11 cellular contexts compared by ENCODE assay signal in the genomic region with DNA sequence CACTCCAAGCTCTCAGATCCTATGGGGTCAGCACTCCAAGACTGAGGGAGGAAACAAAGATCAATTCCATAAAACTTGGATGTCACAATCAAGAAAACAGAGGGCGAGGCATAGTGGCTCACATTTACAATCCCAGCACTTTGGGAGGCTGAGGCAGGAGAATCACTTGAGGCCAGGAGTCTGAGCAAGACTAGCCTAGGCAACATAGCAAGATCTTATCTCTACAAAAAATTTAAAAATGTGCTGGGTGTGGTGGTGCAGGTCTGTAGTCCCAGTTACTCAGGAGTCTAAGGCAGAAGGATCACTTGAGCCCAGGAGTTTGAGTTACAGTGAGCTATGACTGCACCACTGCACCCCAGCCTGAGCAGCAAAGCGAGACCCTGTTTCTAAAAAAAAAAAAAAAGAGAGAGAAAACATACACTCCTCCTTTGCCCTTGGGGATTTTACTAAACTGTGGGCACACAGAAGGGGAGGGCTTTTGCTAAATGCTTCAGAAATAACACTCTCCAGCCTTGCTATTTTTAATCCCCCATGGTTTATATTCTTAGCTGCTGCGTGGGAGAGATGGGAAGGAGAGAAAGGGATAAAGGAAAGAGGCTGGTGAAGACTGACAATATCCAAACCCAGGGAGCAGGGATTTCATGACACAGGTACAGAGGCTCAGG. TPM values are rescaled to one million over a fixed set of nuclear protein-coding genes. Genes with fewer than 3 reads are reported as not detected.
DNase-seq lines count a peak whose midpoint lies in the region; ATAC-seq, FAIRE-seq and TF ChIP-seq lines count a peak whose summit lies in the region.
"Had no signal": no experiment of that assay in that cellular context is flagged by ENCODE, and none has a peak within 500 bp of the region (broad histone marks: within the 10 kb centered on the region; RNA-seq: fewer than 3 reads in every experiment).

No MANE protein-coding gene starts in this region.

- TF ChIP-seq POLR2A in suprapubic skin (IDR thresholded peaks at IDR 0.05), result no peak

- TF ChIP-seq EP300 in suprapubic skin (IDR thresholded peaks at IDR 0.05), result no peak

- WGBS in suprapubic skin, result 87% methylated on average over 3 of the region's 3 CpGs
- 83 to 96% (median 85%) methylated on average over 3 of the region's 3 CpGs for WGBS in small intestine, 3 donors

- H3K4me3 ChIP-seq in suprapubic skin, result no peak overlapping the region
- no peak overlapping the region for H3K4me3 ChIP-seq in small intestine (ENCODE audit: low read depth in 1 of 2, low read length in 2 of 2)
- H3K4me3 ChIP-seq: right lobe of liver had no signal

- H3K9me3 Mint-ChIP-seq in T-helper 2 cell treated with Interferon-gamma antibody and Interleukin-4, amounts not matched to agents 5 μg/mL and 100 μg/mL, for 36 hours, result no peaks in the 10 kb centered on the region
- H3K9me3 Mint-ChIP-seq in activated naive CD8-positive, alpha-beta T cell treated with anti-CD3 and anti-CD28 coated beads, Interleukin-2, amount 10 ng/mL, durations not matched to agents 7 days and 5 days, result no peaks in the 10 kb centered on the region

- no peak overlapping the region for H3K4me3 Mint-ChIP-seq in T-helper 2 cell treated with Interferon-gamma antibody and Interleukin-4, amounts not matched to agents 5 μg/mL and 100 μg/mL, for 36 hours
- no peak overlapping the region for H3K4me3 Mint-ChIP-seq in activated naive CD8-positive, alpha-beta T cell treated with anti-CD3 and anti-CD28 coated beads, Interleukin-2, amount 10 ng/mL, durations not matched to agents 7 days and 5 days

- H3K27me3 ChIP-seq in suprapubic skin, result no peaks in the 10 kb centered on the region
- H3K27me3 ChIP-seq in small intestine (ENCODE audit: control insufficient read depth in 2 of 2, insufficient read depth in 2 of 2, low read length in 2 of 2), result no peaks in the 10 kb centered on the region
- H3K27me3 ChIP-seq: right lobe of liver had no signal

- H3K27me3 Mint-ChIP-seq in T-helper 2 cell treated with Interferon-gamma antibody and Interleukin-4, amounts not matched to agents 5 μg/mL and 100 μg/mL, for 36 hours (ENCODE audit: low read depth), result no peaks in the 10 kb centered on the region
- H3K27me3 Mint-ChIP-seq in activated naive CD8-positive, alpha-beta T cell treated with anti-CD3 and anti-CD28 coated beads, Interleukin-2, amount 10 ng/mL, durations not matched to agents 7 days and 5 days, result no peaks in the 10 kb centered on the region

- POLR2A ChIA-PET in activated naive CD8-positive, alpha-beta T cell treated with anti-CD3 and anti-CD28 coated beads, Interleukin-2, amount 10 ng/mL, durations not matched to agents 7 days and 5 days (lab: Charles Lee), result interaction anchor here (0.7 to 4.8 kb wide), 4 partner anchors 9 to 27 kb away, joined by 4 to 22 read pairs (median 4); partner anchors contain the start of gene ARHGEF2

- peaks cover 22% of the 10 kb centered on the region for H3K4me1 Mint-ChIP-seq in T-helper 2 cell treated with Interferon-gamma antibody and Interleukin-4, amounts not matched to agents 5 μg/mL and 100 μg/mL, for 36 hours (ENCODE audit: low read depth)
- H3K4me1 Mint-ChIP-seq in activated naive CD8-positive, alpha-beta T cell treated with anti-CD3 and anti-CD28 coated beads, Interleukin-2, amount 10 ng/mL, durations not matched to agents 7 days and 5 days, result peaks cover 11% of the 10 kb centered on the region

- no peak for FAIRE-seq in small intestine (lab: Jason Lieb, UNC)
- FAIRE-seq: A204.1 had no signal

- no peak for TF ChIP-seq CTCF in suprapubic skin (IDR thresholded peaks at IDR 0.05)

- ATAC-seq in activated naive CD8-positive, alpha-beta T cell treated with anti-CD3 and anti-CD28 coated beads, Interleukin-2, amount 10 ng/mL, durations not matched to agents 7 days and 5 days (ENCODE audit: low read depth), result no peak
- ATAC-seq: right lobe of liver had no signal

- DNase-seq in T-helper 2 cell treated with Interferon-gamma antibody and Interleukin-4, amounts not matched to agents 5 μg/mL and 100 μg/mL, for 36 hours (ENCODE audit: low spot score), result no peak
- DNase-seq in T-helper 2 cell, result no peak
- DNase-seq in activated naive CD8-positive, alpha-beta T cell treated with anti-CD3 and anti-CD28 coated beads, Interleukin-2, amount 10 ng/mL, durations not matched to agents 7 days and 5 days, result no peak
- peak; percentile 70 for DNase-seq in inferior parietal cortex (ENCODE audit: extremely low spot score)
- DNase-seq in suprapubic skin (ENCODE audit: low spot score in 2 of 2), result no peak
- no peak for DNase-seq in central memory CD4-positive, alpha-beta T cell
- no peak for DNase-seq in small intestine
- DNase-seq in pons (ENCODE audit: low spot score), result no peak
- DNase-seq: MM.1S, right lobe of liver had no signal

- H3K27ac ChIP-seq in suprapubic skin (peak overlapping the region; percentile 31), small intestine (ENCODE audit: low read depth in 1 of 2, low read length in 1 of 2) (peak overlapping the region in 1 of 2 donors; percentile 27)
- H3K27ac ChIP-seq: right lobe of liver had no signal

- H3K36me3 Mint-ChIP-seq in T-helper 2 cell treated with Interferon-gamma antibody and Interleukin-4, amounts not matched to agents 5 μg/mL and 100 μg/mL, for 36 hours (ENCODE audit: low read depth), result peaks cover 62% of the 10 kb centered on the region
- peaks cover 34% of the 10 kb centered on the region for H3K36me3 Mint-ChIP-seq in activated naive CD8-positive, alpha-beta T cell treated with anti-CD3 and anti-CD28 coated beads, Interleukin-2, amount 10 ng/mL, durations not matched to agents 7 days and 5 days

- H3K36me3 ChIP-seq in suprapubic skin (peaks cover 98% of the 10 kb centered on the region), small intestine (ENCODE audit: control insufficient read depth in 2 of 2, insufficient read depth in 2 of 2, low read length in 2 of 2) (peaks cover 21 to 38% of the 10 kb centered on the region in 2 donors)

- peak overlapping the region; percentile 68 for H3K27ac Mint-ChIP-seq in T-helper 2 cell treated with Interferon-gamma antibody and Interleukin-4, amounts not matched to agents 5 μg/mL and 100 μg/mL, for 36 hours
- H3K27ac Mint-ChIP-seq in activated naive CD8-positive, alpha-beta T cell treated with anti-CD3 and anti-CD28 coated beads, Interleukin-2, amount 10 ng/mL, durations not matched to agents 7 days and 5 days, result peak overlapping the region; percentile 62

- no peaks in the 10 kb centered on the region for H3K9me3 ChIP-seq in suprapubic skin
- H3K9me3 ChIP-seq in small intestine (ENCODE audit: control insufficient read depth, low read depth), result no peaks in the 10 kb centered on the region
- H3K9me3 ChIP-seq: right lobe of liver had no signal

- peaks cover 20% of the 10 kb centered on the region for H3K4me1 ChIP-seq in suprapubic skin
- peaks cover 0 to 3% of the 10 kb centered on the region in 2 donors for H3K4me1 ChIP-seq in small intestine (ENCODE audit: control insufficient read depth in 2 of 2, insufficient read depth in 1 of 2, low read depth in 1 of 2, low read length in 1 of 2)
- H3K4me1 ChIP-seq: right lobe of liver had no signal

RNA-seq across cellular contexts. Expression of gene ARHGEF2, which starts 18.1 kb away (rescaled TPM):
- 100 to 1,000 TPM; 151 to 155 TPM for total RNA-seq in activated naive CD8-positive, alpha-beta T cell treated with anti-CD3 and anti-CD28 coated beads, Interleukin-2, amount 10 ng/mL, durations not matched to agents 7 days and 5 days
- total RNA-seq in suprapubic skin, result 10 to 100 TPM; 13.7 to 42.1 (median 20.6) TPM
- polyA plus RNA-seq in small intestine, result 10 to 100 TPM; 14.6 to 41.4 (median 35.1) TPM

RNA-seq across cellular contexts. Expression of gene RXFP4, which starts 18.8 kb away (rescaled TPM):
- under 1 TPM in 1 of 2 experiments, not detected in 1; 0.26 TPM for total RNA-seq in activated naive CD8-positive, alpha-beta T cell treated with anti-CD3 and anti-CD28 coated beads, Interleukin-2, amount 10 ng/mL, durations not matched to agents 7 days and 5 days
- not detected for total RNA-seq in suprapubic skin
- polyA plus RNA-seq in small intestine, result 1 to 10 TPM in 1 of 3 donors, under 1 TPM in 1, not detected in 1; 0.82 to 1.3 TPM
- total RNA-seq: right lobe of liver had no signal

RNA-seq across cellular contexts. Expression of gene KHDC4, which starts 26.0 kb away (rescaled TPM):
- 10 to 100 TPM; 91.6 to 94.5 TPM for total RNA-seq in activated naive CD8-positive, alpha-beta T cell treated with anti-CD3 and anti-CD28 coated beads, Interleukin-2, amount 10 ng/mL, durations not matched to agents 7 days and 5 days
- 100 to 1,000 TPM in 1 of 4 donors, 10 to 100 TPM in 3; 33.6 to 116 (median 50.3) TPM for total RNA-seq in suprapubic skin
- 10 to 100 TPM in 2 of 3 donors, 1 to 10 TPM in 1; 7.3 to 29.5 (median 15.0) TPM for polyA plus RNA-seq in small intestine

RNA-seq across cellular contexts. Expression of gene RIT1, which starts 49.1 kb away (rescaled TPM):
- total RNA-seq in activated naive CD8-positive, alpha-beta T cell treated with anti-CD3 and anti-CD28 coated beads, Interleukin-2, amount 10 ng/mL, durations not matched to agents 7 days and 5 days, result 10 to 100 TPM; 31.3 to 32.8 TPM
- 10 to 100 TPM; 18.1 to 30.8 (median 23.8) TPM for total RNA-seq in suprapubic skin
- polyA plus RNA-seq in small intestine, result 10 to 100 TPM in 1 of 3 donors, 1 to 10 TPM in 2; 9.7 to 13.4 (median 9.9) TPM
